Comparison of ENCODE assay signal across 12 cellular contexts in genomic region chr12:123049398-123050250, GRCh38.
A peak's percentile ranks its signal among the peaks of the same experiment; 100 is the strongest.
DNase-seq lines count a peak whose midpoint lies in the region; ATAC-seq and TF ChIP-seq lines count a peak whose summit lies in the region.
"Had no signal": no experiment of that assay in that cellular context is flagged by ENCODE, and none has a peak within 500 bp of the region (broad histone marks: within the 10 kb centered on the region; RNA-seq: fewer than 3 reads in every experiment).

No MANE protein-coding gene starts in this region.

- H3K27me3 ChIP-seq in trophoblast cell (ENCODE audit: insufficient read depth, low read length) (no peaks in the 10 kb centered on the region), mammary epithelial cell (ENCODE audit: insufficient read depth, low read length) (no peaks in the 10 kb centered on the region)

- no peaks in the 10 kb centered on the region for H3K79me2 ChIP-seq in trophoblast cell (ENCODE audit: control insufficient read depth, insufficient read depth, low read length, poor library complexity)
- H3K79me2 ChIP-seq in mammary epithelial cell (ENCODE audit: insufficient read depth, low read length) = peaks cover 3% of the 10 kb centered on the region

- in situ Hi-C loops in mammary epithelial cell (cut with MboI; ENCODE audit: low sequenced_read_pairs in 2 of 2) = loop anchor here in 1 of 2 donors (10.0 kb wide), 1 partner anchor 185 kb away; the partner anchor contains the start of genes MPHOSPH9 and MTRFR

- peak overlapping the region; percentile 9 for H3K23ac ChIP-seq in trophoblast cell (ENCODE audit: low read length)

- H3K4ac ChIP-seq in trophoblast cell (ENCODE audit: low read depth, low read length) = no peak overlapping the region

- intact Hi-C loops in lower leg skin (cut with DNase I; ENCODE audit: low total_unique reads) (loop anchor here (10.0 kb wide), 1 partner anchor 95 kb away; no protein-coding TSS in a partner anchor), mammary epithelial cell (cut with micrococcal nuclease) (no loop called here)

- H2AFZ ChIP-seq in trophoblast cell (ENCODE audit: insufficient read depth, low read length, poor library complexity) (no peak overlapping the region), mammary epithelial cell (ENCODE audit: low read depth, low read length) (no peak overlapping the region)

- no peaks in the 10 kb centered on the region for H3K36me3 Mint-ChIP-seq in WTC11
- H3K36me3 Mint-ChIP-seq: type B pancreatic cell had no signal

- H3K27ac Mint-ChIP-seq in WTC11 = no peak overlapping the region
- H3K27ac Mint-ChIP-seq: activated naive CD4-positive, alpha-beta T cell treated with anti-CD3 and anti-CD28 coated beads, Interleukin-2, amount 10 ng/mL, durations not matched to agents 7 days and 5 days; B cell; type B pancreatic cell had no signal

- TF ChIP-seq POLR2A in lower leg skin (IDR thresholded peaks at IDR 0.05) = no peak

- no peak overlapping the region for H3K14ac ChIP-seq in trophoblast cell (ENCODE audit: low read length)

- POLR2A ChIA-PET in WTC11 (lab: Charles Lee) = no interaction called here

- no CpG with 5 or more reads among the region's 8 CpGs for WGBS in trophoblast cell (ENCODE audit: extremely low coverage, insufficient coverage, insufficient read length)
- WGBS in lower leg skin, 2 donors = 75 to 80% methylated on average over 8 of the region's 8 CpGs
- 95% methylated on average over 8 of the region's 8 CpGs for WGBS in mammary epithelial cell (ENCODE audit: low coverage, missing lambda C conversion rate)

- CTCF ChIA-PET in WTC11 (lab: Charles Lee) (no interaction called here), mammary epithelial cell (lab: Charles Lee; ENCODE audit: low non-redundant PET) (interaction anchor here (0.6 kb wide), 1 partner anchor 12 kb away, joined by 3 read pairs; no protein-coding TSS in a partner anchor)

- no peak overlapping the region for H2BK5ac ChIP-seq in trophoblast cell (ENCODE audit: low read depth, low read length, poor library complexity)

- H3K27ac ChIP-seq in VCaP (peak overlapping the region; percentile 59), trophoblast cell (ENCODE audit: low read depth, low read length) (no peak overlapping the region), mammary epithelial cell (ENCODE audit: insufficient read depth, low read depth, low read length) (no peak overlapping the region)
- H3K27ac ChIP-seq: KMS-11 had no signal

- H3K4me3 ChIP-seq in AG10803 (ENCODE audit: low read length) (no peak overlapping the region), foreskin fibroblast (ENCODE audit: low read depth in 1 of 2, low read length in 2 of 2) (no peak overlapping the region), trophoblast cell (ENCODE audit: low read depth, low read length) (no peak overlapping the region), lower leg skin (ENCODE audit: low read depth, poor library complexity, severe bottlenecking) (no peak overlapping the region), mammary epithelial cell (replicated peaks in 1 of 3; ENCODE audit: insufficient read depth in 1 of 3, low read depth in 2 of 3, low read length in 3 of 3) (no peak overlapping the region)

- ATAC-seq in WTC11 = no peak

- H3K9me3 Mint-ChIP-seq in WTC11 = no peaks in the 10 kb centered on the region
- H3K9me3 Mint-ChIP-seq: activated naive CD4-positive, alpha-beta T cell treated with anti-CD3 and anti-CD28 coated beads, Interleukin-2, amount 10 ng/mL, durations not matched to agents 7 days and 5 days; type B pancreatic cell had no signal

- H3K4me3 Mint-ChIP-seq in WTC11 = no peak overlapping the region
- H3K4me3 Mint-ChIP-seq: activated naive CD4-positive, alpha-beta T cell treated with anti-CD3 and anti-CD28 coated beads, Interleukin-2, amount 10 ng/mL, durations not matched to agents 7 days and 5 days; B cell; type B pancreatic cell had no signal

- H3K4me1 ChIP-seq in trophoblast cell (ENCODE audit: control insufficient read depth in 1 of 2, insufficient read depth in 2 of 2, low read length in 2 of 2) (peaks cover 10 to 11% of the 10 kb centered on the region in 2 experiments), mammary epithelial cell (ENCODE audit: insufficient read depth, low read length) (peaks cover 11% of the 10 kb centered on the region)

- H2BK120ac ChIP-seq in trophoblast cell (ENCODE audit: insufficient read depth, low read length, poor library complexity) = no peak overlapping the region

- H2AK5ac ChIP-seq in trophoblast cell (ENCODE audit: low read length) = no peak overlapping the region

- no peaks in the 10 kb centered on the region for H3K4me1 Mint-ChIP-seq in WTC11

- no TSS peak for BruUV-seq in mammary epithelial cell (replicated peaks; lab: Mats Ljungman, UMichigan)

- H4K20me1 ChIP-seq in mammary epithelial cell (ENCODE audit: insufficient read depth, low read length) = no peaks in the 10 kb centered on the region

- no peaks in the 10 kb centered on the region for H3K79me1 ChIP-seq in trophoblast cell (ENCODE audit: low read length)

- no peaks in the 10 kb centered on the region for H3K27me3 Mint-ChIP-seq in WTC11 (ENCODE audit: low read depth)
- H3K27me3 Mint-ChIP-seq: activated naive CD4-positive, alpha-beta T cell treated with anti-CD3 and anti-CD28 coated beads, Interleukin-2, amount 10 ng/mL, durations not matched to agents 7 days and 5 days; B cell had no signal

- dilution Hi-C loops in mammary epithelial cell (cut with HindIII; ENCODE audit: low sequenced_read_pairs) = no loop called here

- H3K36me3 ChIP-seq in trophoblast cell (ENCODE audit: control insufficient read depth in 1 of 2, insufficient read depth in 2 of 2, low read length in 2 of 2) (no peaks in the 10 kb centered on the region), mammary epithelial cell (ENCODE audit: insufficient read depth, low read length) (no peaks in the 10 kb centered on the region)

- peak; percentile 45 for DNase-seq in AG10803 (ENCODE audit: low read depth)
- peak; percentile 42 to 56 for DNase-seq in foreskin fibroblast
- DNase-seq in trophoblast cell = no peak
- no peak for DNase-seq in DMS53 (lab: John Stamatoyannopoulos, UW)
- no peak for DNase-seq in lower leg skin (ENCODE audit: low spot score in 2 of 2)
- DNase-seq in WTC11 (ENCODE audit: low spot score) = no peak
- no peak for DNase-seq in mammary epithelial cell
- DNase-seq: activated naive CD4-positive, alpha-beta T cell treated with anti-CD3 and anti-CD28 coated beads, Interleukin-2, amount 10 ng/mL, durations not matched to agents 7 days and 5 days had no signal

- no peak overlapping the region for H4K8ac ChIP-seq in trophoblast cell (ENCODE audit: low read depth, low read length)

- no peak overlapping the region for H2BK12ac ChIP-seq in trophoblast cell (ENCODE audit: low read length)

- H3K18ac ChIP-seq in trophoblast cell (ENCODE audit: low read length) = no peak overlapping the region

- no peak overlapping the region for H4K91ac ChIP-seq in trophoblast cell (ENCODE audit: low read depth, low read length)

- H3K9ac ChIP-seq in trophoblast cell (ENCODE audit: low read length) = no peak overlapping the region
- no peak overlapping the region for H3K9ac ChIP-seq in mammary epithelial cell (ENCODE audit: insufficient read depth, low read length)
- H3K9ac ChIP-seq: KMS-11 had no signal

- no peak for TF ChIP-seq CTCF in AG10803 (conservative IDR thresholded peaks at IDR 0.05; ENCODE audit: low read length)
- TF ChIP-seq CTCF in VCaP (conservative IDR thresholded peaks at IDR 0.05) = no peak
- TF ChIP-seq CTCF in foreskin fibroblast (IDR thresholded peaks at IDR 0.05; ENCODE audit: low read depth, low read length) = no peak
- TF ChIP-seq CTCF in lower leg skin (IDR thresholded peaks at IDR 0.05) = no peak
- no peak for TF ChIP-seq CTCF in WTC11 (IDR thresholded peaks at IDR 0.05)
- TF ChIP-seq CTCF in mammary epithelial cell (conservative IDR thresholded peaks at IDR 0.05 in 1 of 2, IDR thresholded peaks at IDR 0.05 in 1 of 2; ENCODE audit: extremely low read depth in 1 of 2, insufficient read depth in 1 of 2, low read depth in 1 of 2, low read length in 2 of 2) = no peak

- no peaks in the 10 kb centered on the region for H3K9me3 ChIP-seq in trophoblast cell (ENCODE audit: insufficient read depth, low read depth, low read length)
- H3K9me3 ChIP-seq in mammary epithelial cell (replicated peaks; ENCODE audit: insufficient read depth, low read length) = no peaks in the 10 kb centered on the region

- no peak overlapping the region for H3K4me2 ChIP-seq in trophoblast cell (ENCODE audit: low read length)
- no peak overlapping the region for H3K4me2 ChIP-seq in mammary epithelial cell (ENCODE audit: insufficient read depth, low read depth, low read length)
- H3K4me2 ChIP-seq: KMS-11 had no signal

- no peak overlapping the region for H4K12ac ChIP-seq in trophoblast cell (ENCODE audit: low read depth, low read length)

TF ChIP-seq in WTC11, 78 proteins besides CTCF, POLR2A, EP300 and RAD21 (continues in another document):
- no peak for TF ChIP-seq SP1 (CRISPR knock-in tag; conservative IDR thresholded peaks at IDR 0.05)
- no peak for TF ChIP-seq SMAD4 (CRISPR knock-in tag; IDR thresholded peaks at IDR 0.05)
- TF ChIP-seq HMGA2 (CRISPR knock-in tag; IDR thresholded peaks at IDR 0.05) = no peak
- TF ChIP-seq FOXK1 (CRISPR knock-in tag; IDR thresholded peaks at IDR 0.05) = no peak
- no peak for TF ChIP-seq GABPB1 (CRISPR knock-in tag; IDR thresholded peaks at IDR 0.05)
- no peak for TF ChIP-seq ZNF416 (CRISPR knock-in tag; IDR thresholded peaks at IDR 0.05)
- TF ChIP-seq CBFB (CRISPR knock-in tag; IDR thresholded peaks at IDR 0.05; ENCODE audit: low read depth) = no peak
- TF ChIP-seq, protein P1, sequence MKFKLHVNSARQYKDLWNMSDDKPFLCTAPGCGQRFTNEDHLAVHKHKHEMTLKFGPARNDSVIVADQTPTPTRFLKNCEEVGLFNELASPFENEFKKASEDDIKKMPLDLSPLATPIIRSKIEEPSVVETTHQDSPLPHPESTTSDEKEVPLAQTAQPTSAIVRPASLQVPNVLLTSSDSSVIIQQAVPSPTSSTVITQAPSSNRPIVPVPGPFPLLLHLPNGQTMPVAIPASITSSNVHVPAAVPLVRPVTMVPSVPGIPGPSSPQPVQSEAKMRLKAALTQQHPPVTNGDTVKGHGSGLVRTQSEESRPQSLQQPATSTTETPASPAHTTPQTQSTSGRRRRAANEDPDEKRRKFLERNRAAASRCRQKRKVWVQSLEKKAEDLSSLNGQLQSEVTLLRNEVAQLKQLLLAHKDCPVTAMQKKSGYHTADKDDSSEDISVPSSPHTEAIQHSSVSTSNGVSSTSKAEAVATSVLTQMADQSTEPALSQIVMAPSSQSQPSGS (CRISPR knock-in tag; IDR thresholded peaks at IDR 0.05; ENCODE audit: borderline replicate concordance, low read depth) = no peak
- TF ChIP-seq NFE2L1 (CRISPR knock-in tag; IDR thresholded peaks at IDR 0.05) = no peak

Comparison
In these comparisons a context has a peak if more than half of its experiments do, and no peak if none do; other contexts are left out.
1. DNase-seq: peak in AG10803 (single experiment) and foreskin fibroblast (2 of 2); none in trophoblast cell (0 of 2), DMS53 (single experiment), lower leg skin (0 of 2), WTC11 (single experiment) and mammary epithelial cell (single experiment).